19 cellular contexts compared by ENCODE assay signal in genomic region chrX:361231-362145, GRCh38. TPM values are rescaled to one million over a fixed set of nuclear protein-coding genes. Genes with fewer than 3 reads are reported as not detected.
A peak's percentile ranks its signal among the peaks of the same experiment; 100 is the strongest.
DNase-seq lines count a peak whose midpoint lies in the region; ATAC-seq and TF ChIP-seq lines count a peak whose summit lies in the region.
"Had no signal": no experiment of that assay in that cellular context is flagged by ENCODE, and none has a peak within 500 bp of the region (broad histone marks: within the 10 kb centered on the region; RNA-seq: fewer than 3 reads in every experiment).

No MANE protein-coding gene starts in this region.

- no peak overlapping the region for H3K27ac Mint-ChIP-seq in WTC11
- no peak overlapping the region for H3K27ac Mint-ChIP-seq in immature natural killer cell
- H3K27ac Mint-ChIP-seq: CD8-positive, alpha-beta T cell had no signal

- intact Hi-C loops in mucosa of descending colon (cut with DNase I, micrococcal nuclease), result no loop called here

- POLR2A ChIA-PET in WTC11 (lab: Charles Lee), result no interaction called here

- no peak for TF ChIP-seq POLR2A in upper lobe of left lung (IDR thresholded peaks at IDR 0.05)

- peaks cover 33% of the 10 kb centered on the region for H3K36me3 ChIP-seq in RWPE2 (ENCODE audit: low read depth)
- H3K36me3 ChIP-seq in mucosa of descending colon (ENCODE audit: low read depth), result no peaks in the 10 kb centered on the region
- peaks cover 0 to 15% (median 12%) of the 10 kb centered on the region in 4 donors for H3K36me3 ChIP-seq in upper lobe of left lung

- H3K4me1 ChIP-seq in RWPE2 (ENCODE audit: insufficient read depth, poor library complexity, severe bottlenecking) (peaks cover 12% of the 10 kb centered on the region), mucosa of descending colon (ENCODE audit: low read depth) (no peaks in the 10 kb centered on the region), upper lobe of left lung (no peaks in the 10 kb centered on the region)
- H3K4me1 ChIP-seq: SJCRH30 had no signal

- H3K4me3 Mint-ChIP-seq in WTC11, result no peak overlapping the region
- no peak overlapping the region for H3K4me3 Mint-ChIP-seq in immature natural killer cell
- H3K4me3 Mint-ChIP-seq: CD8-positive, alpha-beta T cell had no signal

- no peaks in the 10 kb centered on the region; the same call in 1 of the 2 replicates for H3K27me3 Mint-ChIP-seq in WTC11 (ENCODE audit: low read depth)
- H3K27me3 Mint-ChIP-seq in immature natural killer cell (ENCODE audit: low read depth in 3 of 3), result peaks cover 0 to 4% (median 1%) of the 10 kb centered on the region in 3 donors

- H3K9me3 Mint-ChIP-seq in WTC11, result peaks cover 8% of the 10 kb centered on the region
- peaks cover 0 to 22% (median 5%) of the 10 kb centered on the region in 6 donors for H3K9me3 Mint-ChIP-seq in immature natural killer cell

- H3K27ac ChIP-seq in RWPE2 (ENCODE audit: poor library complexity, severe bottlenecking), result no peak overlapping the region
- no peak overlapping the region for H3K27ac ChIP-seq in upper lobe of left lung
- H3K27ac ChIP-seq: BLaER1 treated with 17β-estradiol and CSF1 and Interleukin-3, amounts not matched to agents 10 nM and 100 nM; SJCRH30 had no signal

- ATAC-seq in RWPE2 (ENCODE audit: low read depth), result no peak
- peak; percentile 35 for ATAC-seq in esophagus mucosa
- ATAC-seq in mucosa of descending colon, result no peak
- ATAC-seq in upper lobe of left lung (ENCODE audit: low FRiP score in 2 of 2), result peak; percentile 36 to 37
- no peak for ATAC-seq in WTC11
- ATAC-seq: CD8-positive, alpha-beta T cell had no signal

- TF ChIP-seq EP300 in upper lobe of left lung (IDR thresholded peaks at IDR 0.05), result no peak

- H3K36me3 Mint-ChIP-seq in WTC11 (peaks cover 53% of the 10 kb centered on the region), immature natural killer cell (peaks cover 19 to 33% (median 21%) of the 10 kb centered on the region in 3 donors)

- TF ChIP-seq CTCF in RWPE2 (IDR thresholded peaks at IDR 0.05; ENCODE audit: poor library complexity, severe bottlenecking), result no peak
- TF ChIP-seq CTCF in mucosa of descending colon (IDR thresholded peaks at IDR 0.05), result no peak
- no peak for TF ChIP-seq CTCF in upper lobe of left lung (IDR thresholded peaks at IDR 0.05)
- TF ChIP-seq CTCF in WTC11 (IDR thresholded peaks at IDR 0.05), result no peak

- no peaks in the 10 kb centered on the region for H3K27me3 ChIP-seq in RWPE2 (ENCODE audit: insufficient read depth, poor library complexity, severe bottlenecking)
- H3K27me3 ChIP-seq in upper lobe of left lung, result no peaks in the 10 kb centered on the region
- H3K27me3 ChIP-seq: BLaER1 treated with 17β-estradiol and CSF1 and Interleukin-3, amounts not matched to agents 10 nM and 100 nM; SJCRH30 had no signal

- CTCF ChIA-PET in WTC11 (lab: Charles Lee), result no interaction called here

- H3K4me3 ChIP-seq in RWPE2 (ENCODE audit: severe bottlenecking), result no peak overlapping the region
- H3K4me3 ChIP-seq in mucosa of descending colon, result no peak overlapping the region
- no peak overlapping the region for H3K4me3 ChIP-seq in upper lobe of left lung
- H3K4me3 ChIP-seq: SJCRH30 had no signal

- 97 to 99% methylated on average over 40 to 49 of the region's 54 CpGs for WGBS in upper lobe of left lung, 2 donors

- DNase-seq in RWPE2 (ENCODE audit: low spot score), result peak; percentile 71
- peak in 2 of 3 donors; percentile 11 to 42 for DNase-seq in mucosa of descending colon
- DNase-seq in upper lobe of left lung, result peak in 1 of 2 donors; percentile 75
- no peak for DNase-seq in WTC11 (ENCODE audit: low spot score)
- DNase-seq in immature natural killer cell, result no peak
- DNase-seq in DMS114 treated with DMSO at 0.1 percent for 48 hours (lab: John Stamatoyannopoulos, UW; ENCODE audit: unreplicated experiment), result no peak
- DNase-seq: Calu3; CD8-positive, alpha-beta T cell; DMS79; GOT3; NCI-H1417; NCI-H187; NCI-H2107; NCI-H510A; NCI-H774; OCI-M1; SJCRH30 had no signal

- H3K4me1 Mint-ChIP-seq in WTC11 (no peaks in the 10 kb centered on the region), immature natural killer cell (peaks cover 13 to 14% of the 10 kb centered on the region in 2 donors)

- H3K9me3 ChIP-seq in RWPE2 (ENCODE audit: severe bottlenecking), result peaks cover 21% of the 10 kb centered on the region
- peaks cover 18% of the 10 kb centered on the region for H3K9me3 ChIP-seq in mucosa of descending colon
- H3K9me3 ChIP-seq in upper lobe of left lung, result peaks cover 0 to 25% (median 13%) of the 10 kb centered on the region in 4 donors

TF ChIP-seq in WTC11, 78 proteins besides CTCF, POLR2A, EP300 and RAD21 (continues in another document):
- TF ChIP-seq, protein P1, sequence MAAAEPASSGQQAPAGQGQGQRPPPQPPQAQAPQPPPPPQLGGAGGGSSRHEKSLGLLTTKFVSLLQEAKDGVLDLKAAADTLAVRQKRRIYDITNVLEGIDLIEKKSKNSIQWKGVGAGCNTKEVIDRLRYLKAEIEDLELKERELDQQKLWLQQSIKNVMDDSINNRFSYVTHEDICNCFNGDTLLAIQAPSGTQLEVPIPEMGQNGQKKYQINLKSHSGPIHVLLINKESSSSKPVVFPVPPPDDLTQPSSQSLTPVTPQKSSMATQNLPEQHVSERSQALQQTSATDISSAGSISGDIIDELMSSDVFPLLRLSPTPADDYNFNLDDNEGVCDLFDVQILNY (CRISPR knock-in tag; IDR thresholded peaks at IDR 0.05), result no peak
- TF ChIP-seq, protein P2, sequence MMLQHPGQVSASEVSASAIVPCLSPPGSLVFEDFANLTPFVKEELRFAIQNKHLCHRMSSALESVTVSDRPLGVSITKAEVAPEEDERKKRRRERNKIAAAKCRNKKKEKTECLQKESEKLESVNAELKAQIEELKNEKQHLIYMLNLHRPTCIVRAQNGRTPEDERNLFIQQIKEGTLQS (CRISPR knock-in tag; conservative IDR thresholded peaks at IDR 0.05), result no peak
- TF ChIP-seq, protein P3, sequence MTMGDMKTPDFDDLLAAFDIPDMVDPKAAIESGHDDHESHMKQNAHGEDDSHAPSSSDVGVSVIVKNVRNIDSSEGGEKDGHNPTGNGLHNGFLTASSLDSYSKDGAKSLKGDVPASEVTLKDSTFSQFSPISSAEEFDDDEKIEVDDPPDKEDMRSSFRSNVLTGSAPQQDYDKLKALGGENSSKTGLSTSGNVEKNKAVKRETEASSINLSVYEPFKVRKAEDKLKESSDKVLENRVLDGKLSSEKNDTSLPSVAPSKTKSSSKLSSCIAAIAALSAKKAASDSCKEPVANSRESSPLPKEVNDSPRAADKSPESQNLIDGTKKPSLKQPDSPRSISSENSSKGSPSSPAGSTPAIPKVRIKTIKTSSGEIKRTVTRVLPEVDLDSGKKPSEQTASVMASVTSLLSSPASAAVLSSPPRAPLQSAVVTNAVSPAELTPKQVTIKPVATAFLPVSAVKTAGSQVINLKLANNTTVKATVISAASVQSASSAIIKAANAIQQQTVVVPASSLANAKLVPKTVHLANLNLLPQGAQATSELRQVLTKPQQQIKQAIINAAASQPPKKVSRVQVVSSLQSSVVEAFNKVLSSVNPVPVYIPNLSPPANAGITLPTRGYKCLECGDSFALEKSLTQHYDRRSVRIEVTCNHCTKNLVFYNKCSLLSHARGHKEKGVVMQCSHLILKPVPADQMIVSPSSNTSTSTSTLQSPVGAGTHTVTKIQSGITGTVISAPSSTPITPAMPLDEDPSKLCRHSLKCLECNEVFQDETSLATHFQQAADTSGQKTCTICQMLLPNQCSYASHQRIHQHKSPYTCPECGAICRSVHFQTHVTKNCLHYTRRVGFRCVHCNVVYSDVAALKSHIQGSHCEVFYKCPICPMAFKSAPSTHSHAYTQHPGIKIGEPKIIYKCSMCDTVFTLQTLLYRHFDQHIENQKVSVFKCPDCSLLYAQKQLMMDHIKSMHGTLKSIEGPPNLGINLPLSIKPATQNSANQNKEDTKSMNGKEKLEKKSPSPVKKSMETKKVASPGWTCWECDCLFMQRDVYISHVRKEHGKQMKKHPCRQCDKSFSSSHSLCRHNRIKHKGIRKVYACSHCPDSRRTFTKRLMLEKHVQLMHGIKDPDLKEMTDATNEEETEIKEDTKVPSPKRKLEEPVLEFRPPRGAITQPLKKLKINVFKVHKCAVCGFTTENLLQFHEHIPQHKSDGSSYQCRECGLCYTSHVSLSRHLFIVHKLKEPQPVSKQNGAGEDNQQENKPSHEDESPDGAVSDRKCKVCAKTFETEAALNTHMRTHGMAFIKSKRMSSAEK (CRISPR knock-in tag; IDR thresholded peaks at IDR 0.05; ENCODE audit: borderline replicate concordance), result no peak
- no peak for TF ChIP-seq E2F4 (CRISPR knock-in tag; IDR thresholded peaks at IDR 0.05; ENCODE audit: borderline replicate concordance, low read depth)

RNA-seq across cellular contexts. Expression of gene PPP2R3B, which starts 25.2 kb away (rescaled TPM):
- total RNA-seq in esophagus mucosa (13.8 TPM), mucosa of descending colon (10 to 100 TPM in 2 of 3 donors, 1 to 10 TPM in 1; 9.2 to 11.6 (median 11.2) TPM), upper lobe of left lung (10 to 100 TPM in 5 of 6 donors, 1 to 10 TPM in 1; 8.7 to 72.3 (median 15.1) TPM), WTC11 (2021) (103 to 130 TPM (median 107 TPM) in 3 replicates)
- 1 to 10 TPM; 2.8 to 5.1 (median 4.2) TPM for polyA plus RNA-seq in immature natural killer cell

RNA-seq across cellular contexts. Expression of gene GTPBP6, which starts 42.9 kb away (rescaled TPM):
- total RNA-seq in esophagus mucosa (35.3 TPM), mucosa of descending colon (10 to 100 TPM; 49.8 to 55.8 (median 54.1) TPM), upper lobe of left lung (10 to 100 TPM; 34.6 to 69.9 (median 61.0) TPM), WTC11 (2021) (63.9 to 68.5 TPM (median 67.9 TPM) in 3 replicates)
- polyA plus RNA-seq in immature natural killer cell, result 10 to 100 TPM; 37.2 to 44.1 (median 41.4) TPM

Comparison
In these comparisons a context has a peak if more than half of its experiments do, and no peak if none do; other contexts are left out.
1. ATAC-seq: peak in esophagus mucosa (single experiment) and upper lobe of left lung (2 of 2); none in RWPE2 (single experiment), mucosa of descending colon (single experiment) and WTC11 (single experiment).
2. DNase-seq: peak in RWPE2 (single experiment) and mucosa of descending colon (2 of 3); none in WTC11 (single experiment), immature natural killer cell (0 of 3) and DMS114 treated with DMSO at 0.1 percent for 48 hours (single experiment).